In the genomic region with DNA sequence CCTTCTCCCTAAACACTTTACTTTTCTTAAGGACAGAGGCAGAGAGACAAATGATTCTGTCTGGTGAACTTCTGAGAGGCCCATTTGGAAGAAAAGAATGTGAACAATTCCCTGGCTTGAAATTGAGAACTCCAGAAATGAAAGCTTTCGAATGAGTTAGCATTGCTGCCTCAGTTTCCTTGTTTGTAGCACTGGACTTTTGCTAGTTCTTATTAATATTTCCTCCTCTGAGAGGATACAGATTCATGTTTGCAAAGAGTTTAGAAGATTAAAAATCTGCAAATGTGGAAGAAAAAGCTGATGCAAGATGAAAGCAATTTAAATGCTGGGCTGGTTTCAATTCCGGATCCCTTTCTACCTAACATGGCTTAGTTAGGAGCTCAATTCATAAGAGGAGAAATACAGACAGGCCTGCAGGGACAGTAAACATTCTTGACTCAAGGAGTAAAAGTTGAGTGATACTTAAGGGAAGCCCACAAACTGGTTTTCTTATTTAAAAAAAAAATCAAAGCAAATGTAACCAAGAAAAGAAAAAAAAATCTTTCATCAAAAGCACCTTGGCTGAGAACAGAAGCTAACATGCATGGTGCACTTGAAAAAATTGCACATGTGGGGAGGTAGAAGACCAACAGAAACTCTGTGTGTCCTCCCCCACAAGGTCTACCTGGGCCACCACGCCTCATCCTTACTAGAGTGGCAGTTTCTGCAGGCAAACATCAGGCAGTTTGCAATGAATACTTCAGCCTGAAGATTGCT, we compare ENCODE assay signal across 16 cellular contexts. TPM values are rescaled to one million over a fixed set of nuclear protein-coding genes. Genes with fewer than 3 reads are reported as not detected.
DNase-seq lines count a peak whose midpoint lies in the region; ATAC-seq and TF ChIP-seq lines count a peak whose summit lies in the region.
"Had no signal": no experiment of that assay in that cellular context is flagged by ENCODE, and none has a peak within 500 bp of the region (broad histone marks: within the 10 kb centered on the region; RNA-seq: fewer than 3 reads in every experiment).

No MANE protein-coding gene starts in this region.

- peaks cover 5% of the 10 kb centered on the region for H3K36me3 ChIP-seq in Caco-2 (ENCODE audit: control insufficient read depth, insufficient read depth, low read length)
- H3K36me3 ChIP-seq in mesodermal cell (ENCODE audit: control insufficient read depth, insufficient read depth, low read length): no peaks in the 10 kb centered on the region
- H3K36me3 ChIP-seq in adrenal gland (replicated peaks in 1 of 2): no peaks in the 10 kb centered on the region
- no peaks in the 10 kb centered on the region for H3K36me3 ChIP-seq in SJCRH30
- H3K36me3 ChIP-seq: BLaER1 treated with 17β-estradiol and CSF1 and Interleukin-3, amounts not matched to agents 10 nM and 100 nM; MG63 had no signal

- intact Hi-C loops in Caco-2 (cut with micrococcal nuclease; ENCODE audit: unreplicated experiment): loop anchor here (10.0 kb wide), 1 partner anchor 987 kb away; a partner anchor contains a TSS
- intact Hi-C loops in adrenal gland (cut with DNase I): no loop called here

- H3K27ac Mint-ChIP-seq in Caco-2 (ENCODE audit: unreplicated experiment): peak overlapping the region; percentile 65
- H3K27ac Mint-ChIP-seq: stimulated activated naive CD8-positive, alpha-beta T cell treated with anti-CD3 and anti-CD28 coated beads, Interleukin-15, Interleukin-2, amounts not matched to agents 100 ng/mL and 50 ng/mL, for 24 hours; T-helper 1 cell treated with Interleukin-12 subunit alpha and Interleukin-12 subunit beta and Interleukin-4 antibody, amounts not matched to agents 30 μg/mL and 1 μg/mL, for 36 hours had no signal

- CTCF ChIA-PET in Caco-2 (lab: Charles Lee): interaction anchor here (0.6 to 1.5 kb wide), 5 partner anchors 9 to 46 kb away, joined by 3 to 7 read pairs (median 4); a partner anchor contains a TSS

- H3K27ac ChIP-seq in mesodermal cell (ENCODE audit: low read depth, low read length, severe bottlenecking) (peak overlapping the region; percentile 64), adrenal gland (no peak overlapping the region), SJCRH30 (no peak overlapping the region)
- H3K27ac ChIP-seq: BLaER1 treated with 17β-estradiol and CSF1 and Interleukin-3, amounts not matched to agents 10 nM and 100 nM had no signal

- H3K4me3 ChIP-seq in Caco-2 (ENCODE audit: low read depth, low read length) (no peak overlapping the region), choroid plexus epithelial cell (ENCODE audit: low read depth, low read length) (no peak overlapping the region), mesodermal cell (ENCODE audit: extremely low read depth, insufficient read depth, low read length, poor library complexity, severe bottlenecking) (no peak overlapping the region), adrenal gland (no peak overlapping the region), SJCRH30 (no peak overlapping the region)
- H3K4me3 ChIP-seq in Jurkat, Clone E6-1 (ENCODE audit: low read length): no peak overlapping the region
- H3K4me3 ChIP-seq: BLaER1 treated with 17β-estradiol and CSF1 and Interleukin-3, amounts not matched to agents 10 nM and 100 nM; MG63 had no signal

- H3K27me3 Mint-ChIP-seq in Caco-2 (ENCODE audit: insufficient read depth, unreplicated experiment): no peaks in the 10 kb centered on the region

- H3K27me3 ChIP-seq in Caco-2 (replicated peaks; ENCODE audit: control insufficient read depth, insufficient read depth, low read length): no peaks in the 10 kb centered on the region
- H3K27me3 ChIP-seq in adrenal gland: no peaks in the 10 kb centered on the region
- H3K27me3 ChIP-seq in SJCRH30: no peaks in the 10 kb centered on the region
- H3K27me3 ChIP-seq: BLaER1 treated with 17β-estradiol and CSF1 and Interleukin-3, amounts not matched to agents 10 nM and 100 nM; MG63 had no signal

- WGBS in mesodermal cell (ENCODE audit: insufficient coverage in 2 of 2), 2 experiments: 93% methylated on average over 2 of the region's 3 CpGs; no CpG with 5 or more reads in 1 of the 2 experiments
- WGBS in adrenal gland, 4 donors: 81 to 88% (median 85%) methylated on average over 3 of the region's 3 CpGs

- TF ChIP-seq POLR2A in adrenal gland (IDR thresholded peaks at IDR 0.05): no peak

- H3K36me3 Mint-ChIP-seq in Caco-2 (ENCODE audit: insufficient read depth, unreplicated experiment): peaks cover 38% of the 10 kb centered on the region

- DNase-seq in Caco-2: no peak
- DNase-seq in Jurkat, Clone E6-1 (ENCODE audit: low read depth, low spot score): peak; percentile 42
- peak; percentile 46 for DNase-seq in choroid plexus epithelial cell (ENCODE audit: low read depth)
- DNase-seq in adrenal gland: no peak
- no peak for DNase-seq in SJCRH30
- DNase-seq in NCI-H526 (lab: John Stamatoyannopoulos, UW): no peak
- DNase-seq: activated effector memory CD4-positive, alpha-beta T cell treated with anti-CD3 and anti-CD28 coated beads, Interleukin-2, amount 50 U/mL, for 16 hours; NCI-H2171; stimulated activated CD4-positive, alpha-beta T cell treated with anti-CD3 and anti-CD28 coated beads, Interleukin-4, amount 100 ng/mL, for 4 hours had no signal

- no peak for TF ChIP-seq CTCF in Caco-2 (IDR thresholded peaks at IDR 0.05; ENCODE audit: insufficient read depth in 1 of 2, low read depth in 1 of 2, low read length in 1 of 2, severe bottlenecking in 1 of 2, unreplicated experiment in 1 of 2)
- TF ChIP-seq CTCF in choroid plexus epithelial cell (conservative IDR thresholded peaks at IDR 0.05; ENCODE audit: low read depth, low read length): no peak
- TF ChIP-seq CTCF in adrenal gland (IDR thresholded peaks at IDR 0.05): no peak

- H3K4me1 Mint-ChIP-seq in Caco-2 (ENCODE audit: low read depth, unreplicated experiment): peaks cover 31% of the 10 kb centered on the region

- H3K4me1 ChIP-seq in Caco-2 (peaks cover 28% of the 10 kb centered on the region), mesodermal cell (ENCODE audit: control insufficient read depth, insufficient read depth, low read length, poor library complexity, severe bottlenecking) (peaks cover 8% of the 10 kb centered on the region), adrenal gland (replicated peaks in 1 of 2) (no peaks in the 10 kb centered on the region), SJCRH30 (no peaks in the 10 kb centered on the region)

- H3K9me3 ChIP-seq in Caco-2: no peaks in the 10 kb centered on the region
- H3K9me3 ChIP-seq in mesodermal cell (ENCODE audit: control insufficient read depth, low read length): no peaks in the 10 kb centered on the region
- no peaks in the 10 kb centered on the region for H3K9me3 ChIP-seq in adrenal gland (replicated peaks in 1 of 3)
- H3K9me3 ChIP-seq in SJCRH30 (replicated peaks): no peaks in the 10 kb centered on the region
- H3K9me3 ChIP-seq: BLaER1 treated with 17β-estradiol and CSF1 and Interleukin-3, amounts not matched to agents 10 nM and 100 nM; MG63 had no signal

- peak overlapping the region; percentile 3 for H3K4me3 Mint-ChIP-seq in Caco-2 (ENCODE audit: unreplicated experiment)
- H3K4me3 Mint-ChIP-seq: stimulated activated naive CD8-positive, alpha-beta T cell treated with anti-CD3 and anti-CD28 coated beads, Interleukin-15, Interleukin-2, amounts not matched to agents 100 ng/mL and 50 ng/mL, for 24 hours; T-helper 1 cell treated with Interleukin-12 subunit alpha and Interleukin-12 subunit beta and Interleukin-4 antibody, amounts not matched to agents 30 μg/mL and 1 μg/mL, for 36 hours had no signal

- TSS peak; percentile 74 for BruUV-seq in Caco-2 (replicated peaks; lab: Mats Ljungman, UMichigan)

- no peak for ATAC-seq in HG03378 (IDR thresholded peaks at IDR 0.05; ENCODE audit: unreplicated experiment)

- POLR2A ChIA-PET in Caco-2 (lab: Charles Lee): interaction anchor here (0.5 to 2.1 kb wide), 4 partner anchors 9 to 72 kb away, joined by 3 to 10 read pairs (median 6); a partner anchor contains a TSS

- H3K9me3 Mint-ChIP-seq in Caco-2 (ENCODE audit: unreplicated experiment): no peaks in the 10 kb centered on the region
- H3K9me3 Mint-ChIP-seq: stimulated activated naive CD8-positive, alpha-beta T cell treated with anti-CD3 and anti-CD28 coated beads, Interleukin-15, Interleukin-2, amounts not matched to agents 100 ng/mL and 50 ng/mL, for 24 hours; T-helper 1 cell treated with Interleukin-12 subunit alpha and Interleukin-12 subunit beta and Interleukin-4 antibody, amounts not matched to agents 30 μg/mL and 1 μg/mL, for 36 hours had no signal

RNA-seq across cellular contexts. Expression of a gene that starts 27.1 kb away (rescaled TPM):
- total RNA-seq in Caco-2 (2022) (36.9 TPM in 2 replicates), adrenal gland (under 1 TPM in 2 of 8 donors, not detected in 6; 0.08 to 0.11 TPM)
- not detected for polyA plus RNA-seq in Jurkat, Clone E6-1 (2012; ENCODE audit: insufficient read depth, insufficient read length)
- polyA plus RNA-seq in mesodermal cell (2013, experiment 1 of 2): 0.18 TPM
- 0.15 TPM for polyA plus RNA-seq in mesodermal cell (2013, experiment 2 of 2)
- polyA plus RNA-seq in adrenal gland: under 1 TPM in 1 of 3 donors, not detected in 2; 0.03 TPM
- not detected in 2 replicates for total RNA-seq in SJCRH30 (2014; rRNA removed; shearing (Covaris generic))
- total RNA-seq: OCI-LY7 had no signal

Comparison
In these comparisons a context has a peak if more than half of its experiments do, and no peak if none do; other contexts are left out.
1. DNase-seq: peak in Jurkat, Clone E6-1 (single experiment) and choroid plexus epithelial cell (single experiment); none in Caco-2 (0 of 2), adrenal gland (0 of 7), SJCRH30 (0 of 2) and NCI-H526 (0 of 2).
2. RNA of a gene that starts 27.1 kb away (total RNA-seq): 36.9 TPM in Caco-2; 0.08 to 0.11 TPM in adrenal gland and not detected in SJCRH30; every median in the first group is over 10 times any median in the second.